8 cellular contexts compared by ENCODE assay signal in the genomic region with DNA sequence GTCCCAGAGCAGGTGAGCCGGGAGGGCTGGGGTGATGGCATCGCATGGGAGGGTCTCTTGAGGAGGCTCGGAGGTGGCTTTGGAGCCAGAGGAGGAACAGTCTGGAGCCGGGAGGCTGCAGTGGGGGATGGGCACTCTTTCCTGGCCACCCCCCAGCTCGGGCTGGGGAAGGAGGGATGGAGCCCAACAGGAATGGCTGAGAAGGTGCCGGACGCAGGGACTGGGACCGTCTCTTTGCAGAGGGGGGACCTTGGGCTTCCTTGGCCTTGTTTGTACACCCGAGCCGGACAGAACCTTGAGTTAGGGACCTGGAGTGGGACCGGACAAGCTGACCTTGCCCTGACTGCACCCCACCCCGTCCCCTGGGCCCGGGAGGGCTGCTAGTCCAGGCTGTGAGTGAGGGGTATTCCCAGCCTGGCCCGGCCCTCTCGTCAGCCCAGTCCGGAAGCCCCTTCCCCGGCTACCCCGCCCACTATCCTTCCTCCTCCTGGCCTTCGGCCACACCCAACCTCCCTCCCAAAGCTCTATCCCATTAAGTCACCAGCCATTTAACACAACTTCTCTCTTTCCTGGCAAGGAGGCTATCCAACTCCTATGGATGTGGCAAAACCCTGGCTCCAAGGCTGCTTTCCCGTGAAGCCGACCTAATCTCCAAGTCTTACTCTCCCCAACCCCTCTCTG. TPM values are rescaled to one million over a fixed set of nuclear protein-coding genes. Genes with fewer than 3 reads are reported as not detected.
DNase-seq lines count a peak whose midpoint lies in the region; ATAC-seq and TF ChIP-seq lines count a peak whose summit lies in the region.

No MANE protein-coding gene starts in this region.

- no peak overlapping the region for H4K91ac ChIP-seq in neuronal stem cell (ENCODE audit: low read depth, low read length, poor library complexity)

- H2AFZ ChIP-seq in PC-3 (ENCODE audit: low read length) (peak overlapping the region; percentile 69; the same call in 1 of the 2 replicates), neuronal stem cell (ENCODE audit: low read length) (peak overlapping the region; percentile 74)

- H3K27ac Mint-ChIP-seq in CD14-positive monocyte, result peak overlapping the region in 3 of 7 donors; percentile 56 to 63 (median 57)

- H3K18ac ChIP-seq in neuronal stem cell (ENCODE audit: low read length), result no peak overlapping the region

- BruUV-seq in PC-3 (replicated peaks; lab: Mats Ljungman, UMichigan), result no TSS peak

- no peak overlapping the region for H2BK15ac ChIP-seq in neuronal stem cell (ENCODE audit: low read length)

- peak overlapping the region; percentile 35 to 68 for H3K4me3 Mint-ChIP-seq in CD14-positive monocyte

- no peak overlapping the region for H4K8ac ChIP-seq in neuronal stem cell (ENCODE audit: low read depth, low read length)

- H3K4me3 ChIP-seq in PC-3 (ENCODE audit: low read length) (peak overlapping the region; percentile 66), fibroblast of mammary gland (ENCODE audit: control insufficient read depth, low read depth, low read length) (peak overlapping the region; percentile 47), neuronal stem cell (ENCODE audit: low read length in 2 of 2) (no peak overlapping the region)

- H2AK5ac ChIP-seq in neuronal stem cell (ENCODE audit: low read depth, low read length), result peak overlapping the region; percentile 5

- peak overlapping the region; percentile 88 for H3K4me2 ChIP-seq in PC-3 (ENCODE audit: low read length)
- peak overlapping the region; percentile 54 for H3K4me2 ChIP-seq in neuronal stem cell (ENCODE audit: insufficient read depth, low read length, poor library complexity, severe bottlenecking)

- DNase-seq in CD14-positive monocyte (ENCODE audit: low spot score) (no peak), PC-3 (peak; percentile 46), fibroblast of mammary gland (ENCODE audit: low read depth) (peak; percentile 40), neuronal stem cell (ENCODE audit: low spot score) (no peak), OCI-M1 (lab: John Stamatoyannopoulos, UW) (no peak), DMS153 treated with DMSO at 0.1 percent for 48 hours (lab: John Stamatoyannopoulos, UW; ENCODE audit: unreplicated experiment) (no peak), COR-L47 (lab: John Stamatoyannopoulos, UW) (no peak)

- H3K36me3 Mint-ChIP-seq in CD14-positive monocyte, result peaks cover 16 to 18% of the 10 kb centered on the region in 2 donors

- peaks cover 4 to 23% (median 20%) of the 10 kb centered on the region in 3 donors for H3K27me3 Mint-ChIP-seq in CD14-positive monocyte (ENCODE audit: low read depth in 3 of 3)

- no peaks in the 10 kb centered on the region for H3K9me2 ChIP-seq in PC-3 (replicated peaks; ENCODE audit: low read length)

- H3K27me3 ChIP-seq in PC-3 (ENCODE audit: low read length), result no peaks in the 10 kb centered on the region
- peaks cover 3 to 29% (median 28%) of the 10 kb centered on the region in 3 experiments for H3K27me3 ChIP-seq in neuronal stem cell (ENCODE audit: control insufficient read depth in 3 of 3, insufficient read depth in 3 of 3, low read depth in 1 of 3, low read length in 3 of 3)

- H3K14ac ChIP-seq in neuronal stem cell (ENCODE audit: low read length), result no peak overlapping the region

- no peak overlapping the region for H3K4ac ChIP-seq in neuronal stem cell (ENCODE audit: low read length)

- H3K27ac ChIP-seq in PC-3 (ENCODE audit: low read length) (no peak overlapping the region), neuronal stem cell (replicated peaks; ENCODE audit: low read length) (no peak overlapping the region)

- TF ChIP-seq CTCF in CD14-positive monocyte (IDR thresholded peaks at IDR 0.05) (no peak), PC-3 (conservative IDR thresholded peaks at IDR 0.05; ENCODE audit: low read depth, low read length) (no peak), fibroblast of mammary gland (conservative IDR thresholded peaks at IDR 0.05; ENCODE audit: control insufficient read depth, insufficient read depth, low read depth, low read length) (no peak)

- ATAC-seq in PC-3, result peak; percentile 29
- no peak for ATAC-seq in HG02610 (IDR thresholded peaks at IDR 0.05; ENCODE audit: unreplicated experiment)

- H3F3A ChIP-seq in PC-3 (ENCODE audit: low read length, unreplicated experiment), result no peaks in the 10 kb centered on the region

- H4K20me1 ChIP-seq in PC-3 (ENCODE audit: low read length), result no peaks in the 10 kb centered on the region

- no peaks in the 10 kb centered on the region for H3K79me2 ChIP-seq in PC-3 (ENCODE audit: low read length)

- H3K9me3 ChIP-seq in PC-3 (ENCODE audit: low read length), result no peaks in the 10 kb centered on the region
- no peaks in the 10 kb centered on the region for H3K9me3 ChIP-seq in neuronal stem cell (replicated peaks in 1 of 2; ENCODE audit: control insufficient read depth in 2 of 2, insufficient read depth in 1 of 2, low read depth in 1 of 2, low read length in 2 of 2)

- WGBS in neuronal stem cell (ENCODE audit: extremely low coverage in 2 of 2, insufficient read length in 2 of 2, insufficient replicate concordance in 1 of 2), 2 donors, result no CpG with 5 or more reads among the region's 21 CpGs

- intact Hi-C loops in CD14-positive monocyte (cut with micrococcal nuclease) (no loop called here), PC-3 (cut with micrococcal nuclease) (no loop called here)

- no peak overlapping the region for H2BK5ac ChIP-seq in neuronal stem cell (ENCODE audit: low read length)

- peak overlapping the region; percentile 40 for H3K23ac ChIP-seq in neuronal stem cell (ENCODE audit: low read depth, low read length, poor library complexity)

- H3K9me3 Mint-ChIP-seq in CD14-positive monocyte, result peaks cover 5 to 10% (median 8%) of the 10 kb centered on the region in 7 donors

- peaks cover 18% of the 10 kb centered on the region for H3K4me1 Mint-ChIP-seq in CD14-positive monocyte

- H3K79me1 ChIP-seq in neuronal stem cell (ENCODE audit: low read depth, low read length), result peaks cover 2% of the 10 kb centered on the region

- H3K36me3 ChIP-seq in PC-3 (ENCODE audit: low read depth, low read length) (no peaks in the 10 kb centered on the region), neuronal stem cell (replicated peaks in 1 of 2; ENCODE audit: control insufficient read depth in 2 of 2, insufficient read depth in 2 of 2, low read length in 2 of 2) (peaks cover 6 to 27% of the 10 kb centered on the region in 2 donors)

- CTCF ChIA-PET in PC-3 (lab: Charles Lee), result interaction anchor here (0.5 to 0.6 kb wide), 2 partner anchors 100 to 280 kb away, joined by 3 to 6 read pairs; no protein-coding TSS in a partner anchor

- H2BK12ac ChIP-seq in neuronal stem cell (ENCODE audit: low read length), result no peak overlapping the region

- H3K4me1 ChIP-seq in PC-3 (ENCODE audit: insufficient read depth, low read length), result peaks cover 16% of the 10 kb centered on the region; the same call in 1 of the 2 replicates
- peaks cover 5 to 18% of the 10 kb centered on the region in 2 donors for H3K4me1 ChIP-seq in neuronal stem cell (ENCODE audit: control insufficient read depth in 2 of 2, insufficient read depth in 1 of 2, low read depth in 1 of 2, low read length in 2 of 2)

- POLR2A ChIA-PET in PC-3 (lab: Charles Lee; ENCODE audit: unreplicated experiment), result no interaction called here

- H2BK120ac ChIP-seq in neuronal stem cell (ENCODE audit: low read depth, low read length), result no peak overlapping the region

- peak overlapping the region; percentile 61; the same call in 1 of the 2 replicates for H3K9ac ChIP-seq in PC-3 (ENCODE audit: low read length)
- no peak overlapping the region for H3K9ac ChIP-seq in neuronal stem cell (ENCODE audit: low read depth, low read length, poor library complexity)

RNA-seq across cellular contexts. Expression of gene TBXA2R, which starts 0.9 kb away (rescaled TPM):
- under 1 TPM in 1 of 2 donors, not detected in 1; 0.05 TPM for polyA plus RNA-seq in CD14-positive monocyte
- 0.77 and 1.0 TPM in 2 replicates for total RNA-seq in PC-3 (2014; rRNA removed)
- 0.11 TPM for polyA plus RNA-seq in neuronal stem cell (2013, experiment 1 of 2)
- 0.12 TPM for polyA plus RNA-seq in neuronal stem cell (2013, experiment 2 of 2)

RNA-seq across cellular contexts. Expression of gene CACTIN, which starts 19.1 kb away (rescaled TPM):
- polyA plus RNA-seq in CD14-positive monocyte, result 1 to 10 TPM; 2.5 to 3.0 TPM
- 47.8 and 51.3 TPM in 2 replicates for total RNA-seq in PC-3 (2014; rRNA removed)
- 23.9 TPM for polyA plus RNA-seq in neuronal stem cell (2013, experiment 1 of 2)
- 25.3 TPM for polyA plus RNA-seq in neuronal stem cell (2013, experiment 2 of 2)

RNA-seq across cellular contexts. Expression of gene GIPC3, which starts 22.3 kb away (rescaled TPM):
- under 1 TPM in 1 of 2 donors, not detected in 1; 0.03 TPM for polyA plus RNA-seq in CD14-positive monocyte
- total RNA-seq in PC-3 (2014; rRNA removed), result 0.18 TPM in 1 of 2 replicates, not detected in the other
- 0.46 TPM for polyA plus RNA-seq in neuronal stem cell (2013, experiment 1 of 2)
- polyA plus RNA-seq in neuronal stem cell (2013, experiment 2 of 2), result 0.47 TPM

RNA-seq across cellular contexts. Expression of gene HMG20B, which starts 34.8 kb away (rescaled TPM):
- 10 to 100 TPM; 52.4 to 58.8 TPM for polyA plus RNA-seq in CD14-positive monocyte
- 146 and 210 TPM in 2 replicates for total RNA-seq in PC-3 (2014; rRNA removed)
- 76.9 TPM for polyA plus RNA-seq in neuronal stem cell (2013, experiment 1 of 2)
- 73.8 TPM for polyA plus RNA-seq in neuronal stem cell (2013, experiment 2 of 2)

RNA-seq across cellular contexts. Expression of gene MFSD12, which starts 50.2 kb away (rescaled TPM):
- 10 to 100 TPM; 47.9 to 55.5 TPM for polyA plus RNA-seq in CD14-positive monocyte
- total RNA-seq in PC-3 (2014; rRNA removed), result 121 and 165 TPM in 2 replicates
- 27.9 TPM for polyA plus RNA-seq in neuronal stem cell (2013, experiment 1 of 2)
- 25.3 TPM for polyA plus RNA-seq in neuronal stem cell (2013, experiment 2 of 2)

Comparison
In these comparisons a context has a peak if more than half of its experiments do, and no peak if none do; other contexts are left out.
1. DNase-seq: peak in PC-3 (single experiment) and fibroblast of mammary gland (single experiment); none in CD14-positive monocyte (single experiment), neuronal stem cell (single experiment), OCI-M1 (single experiment), DMS153 treated with DMSO at 0.1 percent for 48 hours (single experiment) and COR-L47 (single experiment).
2. H3K4me3 ChIP-seq: peak in PC-3 (single experiment) and fibroblast of mammary gland (single experiment); none in neuronal stem cell (0 of 2).